1 cellular context compared by ENCODE assay signal in the genomic region with DNA sequence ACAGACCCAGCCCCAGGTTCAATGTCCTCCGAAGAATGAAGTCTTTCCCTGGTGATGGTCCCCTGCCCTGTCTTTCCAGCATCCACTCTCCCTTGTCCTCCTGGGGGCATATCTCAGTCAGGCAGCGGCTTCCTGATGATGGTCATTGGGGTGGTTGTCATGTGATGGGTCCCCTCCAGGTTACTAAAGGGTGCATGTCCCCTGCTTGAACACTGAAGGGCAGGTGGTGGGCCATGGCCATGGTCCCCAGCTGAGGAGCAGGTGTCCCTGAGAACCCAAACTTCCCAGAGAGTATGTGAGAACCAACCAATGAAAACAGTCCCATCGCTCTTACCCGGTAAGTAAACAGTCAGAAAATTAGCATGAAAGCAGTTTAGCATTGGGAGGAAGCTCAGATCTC.
TF ChIP-seq lines count a peak whose summit lies in the region.

No MANE protein-coding gene starts in this region.

TF ChIP-seq in GM12878, 131 proteins besides CTCF, POLR2A, EP300 and RAD21 (continued from another document):
- no peak for TF ChIP-seq TBL1XR1 (IDR thresholded peaks at IDR 0.05; ENCODE audit: low read depth, low read length)
- TF ChIP-seq, protein P1, sequence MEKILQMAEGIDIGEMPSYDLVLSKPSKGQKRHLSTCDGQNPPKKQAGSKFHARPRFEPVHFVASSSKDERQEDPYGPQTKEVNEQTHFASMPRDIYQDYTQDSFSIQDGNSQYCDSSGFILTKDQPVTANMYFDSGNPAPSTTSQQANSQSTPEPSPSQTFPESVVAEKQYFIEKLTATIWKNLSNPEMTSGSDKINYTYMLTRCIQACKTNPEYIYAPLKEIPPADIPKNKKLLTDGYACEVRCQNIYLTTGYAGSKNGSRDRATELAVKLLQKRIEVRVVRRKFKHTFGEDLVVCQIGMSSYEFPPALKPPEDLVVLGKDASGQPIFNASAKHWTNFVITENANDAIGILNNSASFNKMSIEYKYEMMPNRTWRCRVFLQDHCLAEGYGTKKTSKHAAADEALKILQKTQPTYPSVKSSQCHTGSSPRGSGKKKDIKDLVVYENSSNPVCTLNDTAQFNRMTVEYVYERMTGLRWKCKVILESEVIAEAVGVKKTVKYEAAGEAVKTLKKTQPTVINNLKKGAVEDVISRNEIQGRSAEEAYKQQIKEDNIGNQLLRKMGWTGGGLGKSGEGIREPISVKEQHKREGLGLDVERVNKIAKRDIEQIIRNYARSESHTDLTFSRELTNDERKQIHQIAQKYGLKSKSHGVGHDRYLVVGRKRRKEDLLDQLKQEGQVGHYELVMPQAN (conservative IDR thresholded peaks at IDR 0.05), result no peak
- TF ChIP-seq, protein P2, sequence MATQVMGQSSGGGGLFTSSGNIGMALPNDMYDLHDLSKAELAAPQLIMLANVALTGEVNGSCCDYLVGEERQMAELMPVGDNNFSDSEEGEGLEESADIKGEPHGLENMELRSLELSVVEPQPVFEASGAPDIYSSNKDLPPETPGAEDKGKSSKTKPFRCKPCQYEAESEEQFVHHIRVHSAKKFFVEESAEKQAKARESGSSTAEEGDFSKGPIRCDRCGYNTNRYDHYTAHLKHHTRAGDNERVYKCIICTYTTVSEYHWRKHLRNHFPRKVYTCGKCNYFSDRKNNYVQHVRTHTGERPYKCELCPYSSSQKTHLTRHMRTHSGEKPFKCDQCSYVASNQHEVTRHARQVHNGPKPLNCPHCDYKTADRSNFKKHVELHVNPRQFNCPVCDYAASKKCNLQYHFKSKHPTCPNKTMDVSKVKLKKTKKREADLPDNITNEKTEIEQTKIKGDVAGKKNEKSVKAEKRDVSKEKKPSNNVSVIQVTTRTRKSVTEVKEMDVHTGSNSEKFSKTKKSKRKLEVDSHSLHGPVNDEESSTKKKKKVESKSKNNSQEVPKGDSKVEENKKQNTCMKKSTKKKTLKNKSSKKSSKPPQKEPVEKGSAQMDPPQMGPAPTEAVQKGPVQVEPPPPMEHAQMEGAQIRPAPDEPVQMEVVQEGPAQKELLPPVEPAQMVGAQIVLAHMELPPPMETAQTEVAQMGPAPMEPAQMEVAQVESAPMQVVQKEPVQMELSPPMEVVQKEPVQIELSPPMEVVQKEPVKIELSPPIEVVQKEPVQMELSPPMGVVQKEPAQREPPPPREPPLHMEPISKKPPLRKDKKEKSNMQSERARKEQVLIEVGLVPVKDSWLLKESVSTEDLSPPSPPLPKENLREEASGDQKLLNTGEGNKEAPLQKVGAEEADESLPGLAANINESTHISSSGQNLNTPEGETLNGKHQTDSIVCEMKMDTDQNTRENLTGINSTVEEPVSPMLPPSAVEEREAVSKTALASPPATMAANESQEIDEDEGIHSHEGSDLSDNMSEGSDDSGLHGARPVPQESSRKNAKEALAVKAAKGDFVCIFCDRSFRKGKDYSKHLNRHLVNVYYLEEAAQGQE (IDR thresholded peaks at IDR 0.05; ENCODE audit: low read depth, low read length), result no peak
